In the genomic region with DNA sequence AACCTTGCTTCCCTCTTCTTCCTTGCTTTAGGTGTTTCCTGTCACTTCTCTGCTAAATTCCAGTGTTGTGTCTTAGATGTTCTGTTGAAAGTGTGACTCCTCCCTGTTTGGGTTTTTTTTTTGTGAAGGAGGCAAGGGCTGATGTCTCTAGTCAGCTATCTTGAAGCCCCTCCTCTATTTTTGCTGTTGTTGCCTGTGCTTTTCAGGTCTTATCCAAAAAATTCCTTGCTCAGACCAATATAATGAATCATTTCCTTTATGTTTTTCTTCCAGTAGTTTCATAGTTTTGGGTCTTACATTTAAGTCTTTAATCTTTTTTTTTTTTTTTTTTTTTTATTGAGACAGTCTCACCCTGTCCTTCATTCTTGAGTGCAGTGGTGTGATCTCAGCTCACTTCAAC, we compare ENCODE assay signal across 1 cellular context.
TF ChIP-seq lines count a peak whose summit lies in the region.

No MANE protein-coding gene starts in this region.

TF ChIP-seq in HepG2, 621 proteins besides CTCF, POLR2A, EP300 and RAD21 (continued from another document):
- TF ChIP-seq, protein P1, sequence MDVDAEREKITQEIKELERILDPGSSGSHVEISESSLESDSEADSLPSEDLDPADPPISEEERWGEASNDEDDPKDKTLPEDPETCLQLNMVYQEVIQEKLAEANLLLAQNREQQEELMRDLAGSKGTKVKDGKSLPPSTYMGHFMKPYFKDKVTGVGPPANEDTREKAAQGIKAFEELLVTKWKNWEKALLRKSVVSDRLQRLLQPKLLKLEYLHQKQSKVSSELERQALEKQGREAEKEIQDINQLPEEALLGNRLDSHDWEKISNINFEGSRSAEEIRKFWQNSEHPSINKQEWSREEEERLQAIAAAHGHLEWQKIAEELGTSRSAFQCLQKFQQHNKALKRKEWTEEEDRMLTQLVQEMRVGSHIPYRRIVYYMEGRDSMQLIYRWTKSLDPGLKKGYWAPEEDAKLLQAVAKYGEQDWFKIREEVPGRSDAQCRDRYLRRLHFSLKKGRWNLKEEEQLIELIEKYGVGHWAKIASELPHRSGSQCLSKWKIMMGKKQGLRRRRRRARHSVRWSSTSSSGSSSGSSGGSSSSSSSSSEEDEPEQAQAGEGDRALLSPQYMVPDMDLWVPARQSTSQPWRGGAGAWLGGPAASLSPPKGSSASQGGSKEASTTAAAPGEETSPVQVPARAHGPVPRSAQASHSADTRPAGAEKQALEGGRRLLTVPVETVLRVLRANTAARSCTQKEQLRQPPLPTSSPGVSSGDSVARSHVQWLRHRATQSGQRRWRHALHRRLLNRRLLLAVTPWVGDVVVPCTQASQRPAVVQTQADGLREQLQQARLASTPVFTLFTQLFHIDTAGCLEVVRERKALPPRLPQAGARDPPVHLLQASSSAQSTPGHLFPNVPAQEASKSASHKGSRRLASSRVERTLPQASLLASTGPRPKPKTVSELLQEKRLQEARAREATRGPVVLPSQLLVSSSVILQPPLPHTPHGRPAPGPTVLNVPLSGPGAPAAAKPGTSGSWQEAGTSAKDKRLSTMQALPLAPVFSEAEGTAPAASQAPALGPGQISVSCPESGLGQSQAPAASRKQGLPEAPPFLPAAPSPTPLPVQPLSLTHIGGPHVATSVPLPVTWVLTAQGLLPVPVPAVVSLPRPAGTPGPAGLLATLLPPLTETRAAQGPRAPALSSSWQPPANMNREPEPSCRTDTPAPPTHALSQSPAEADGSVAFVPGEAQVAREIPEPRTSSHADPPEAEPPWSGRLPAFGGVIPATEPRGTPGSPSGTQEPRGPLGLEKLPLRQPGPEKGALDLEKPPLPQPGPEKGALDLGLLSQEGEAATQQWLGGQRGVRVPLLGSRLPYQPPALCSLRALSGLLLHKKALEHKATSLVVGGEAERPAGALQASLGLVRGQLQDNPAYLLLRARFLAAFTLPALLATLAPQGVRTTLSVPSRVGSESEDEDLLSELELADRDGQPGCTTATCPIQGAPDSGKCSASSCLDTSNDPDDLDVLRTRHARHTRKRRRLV (CRISPR knock-in tag; IDR thresholded peaks at IDR 0.05) = no peak
- TF ChIP-seq, protein P2, sequence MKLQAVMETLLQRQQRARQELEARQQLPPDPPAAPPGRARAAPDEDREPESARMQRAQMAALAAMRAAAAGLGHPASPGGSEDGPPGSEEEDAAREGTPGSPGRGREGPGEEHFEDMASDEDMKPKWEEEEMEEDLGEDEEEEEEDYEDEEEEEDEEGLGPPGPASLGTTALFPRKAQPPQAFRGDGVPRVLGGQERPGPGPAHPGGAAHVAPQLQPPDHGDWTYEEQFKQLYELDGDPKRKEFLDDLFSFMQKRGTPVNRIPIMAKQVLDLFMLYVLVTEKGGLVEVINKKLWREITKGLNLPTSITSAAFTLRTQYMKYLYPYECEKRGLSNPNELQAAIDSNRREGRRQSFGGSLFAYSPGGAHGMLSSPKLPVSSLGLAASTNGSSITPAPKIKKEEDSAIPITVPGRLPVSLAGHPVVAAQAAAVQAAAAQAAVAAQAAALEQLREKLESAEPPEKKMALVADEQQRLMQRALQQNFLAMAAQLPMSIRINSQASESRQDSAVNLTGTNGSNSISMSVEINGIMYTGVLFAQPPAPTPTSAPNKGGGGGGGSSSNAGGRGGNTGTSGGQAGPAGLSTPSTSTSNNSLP (IDR thresholded peaks at IDR 0.05; ENCODE audit: low read depth, low read length) = no peak
- TF ChIP-seq ZNF619 (CRISPR knock-in tag; IDR thresholded peaks at IDR 0.05) (no peak), ZNF44 (CRISPR knock-in tag; IDR thresholded peaks at IDR 0.05) (no peak), HDAC2 (CRISPR knock-in tag; IDR thresholded peaks at IDR 0.05) (no peak), ZNF12 (CRISPR knock-in tag; IDR thresholded peaks at IDR 0.05) (no peak)
- TF ChIP-seq, protein P3, sequence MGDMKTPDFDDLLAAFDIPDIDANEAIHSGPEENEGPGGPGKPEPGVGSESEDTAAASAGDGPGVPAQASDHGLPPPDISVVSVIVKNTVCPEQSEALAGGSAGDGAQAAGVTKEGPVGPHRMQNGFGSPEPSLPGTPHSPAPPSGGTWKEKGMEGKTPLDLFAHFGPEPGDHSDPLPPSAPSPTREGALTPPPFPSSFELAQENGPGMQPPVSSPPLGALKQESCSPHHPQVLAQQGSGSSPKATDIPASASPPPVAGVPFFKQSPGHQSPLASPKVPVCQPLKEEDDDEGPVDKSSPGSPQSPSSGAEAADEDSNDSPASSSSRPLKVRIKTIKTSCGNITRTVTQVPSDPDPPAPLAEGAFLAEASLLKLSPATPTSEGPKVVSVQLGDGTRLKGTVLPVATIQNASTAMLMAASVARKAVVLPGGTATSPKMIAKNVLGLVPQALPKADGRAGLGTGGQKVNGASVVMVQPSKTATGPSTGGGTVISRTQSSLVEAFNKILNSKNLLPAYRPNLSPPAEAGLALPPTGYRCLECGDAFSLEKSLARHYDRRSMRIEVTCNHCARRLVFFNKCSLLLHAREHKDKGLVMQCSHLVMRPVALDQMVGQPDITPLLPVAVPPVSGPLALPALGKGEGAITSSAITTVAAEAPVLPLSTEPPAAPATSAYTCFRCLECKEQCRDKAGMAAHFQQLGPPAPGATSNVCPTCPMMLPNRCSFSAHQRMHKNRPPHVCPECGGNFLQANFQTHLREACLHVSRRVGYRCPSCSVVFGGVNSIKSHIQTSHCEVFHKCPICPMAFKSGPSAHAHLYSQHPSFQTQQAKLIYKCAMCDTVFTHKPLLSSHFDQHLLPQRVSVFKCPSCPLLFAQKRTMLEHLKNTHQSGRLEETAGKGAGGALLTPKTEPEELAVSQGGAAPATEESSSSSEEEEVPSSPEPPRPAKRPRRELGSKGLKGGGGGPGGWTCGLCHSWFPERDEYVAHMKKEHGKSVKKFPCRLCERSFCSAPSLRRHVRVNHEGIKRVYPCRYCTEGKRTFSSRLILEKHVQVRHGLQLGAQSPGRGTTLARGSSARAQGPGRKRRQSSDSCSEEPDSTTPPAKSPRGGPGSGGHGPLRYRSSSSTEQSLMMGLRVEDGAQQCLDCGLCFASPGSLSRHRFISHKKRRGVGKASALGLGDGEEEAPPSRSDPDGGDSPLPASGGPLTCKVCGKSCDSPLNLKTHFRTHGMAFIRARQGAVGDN (CRISPR knock-in tag; IDR thresholded peaks at IDR 0.05) = no peak
- TF ChIP-seq, protein P4, sequence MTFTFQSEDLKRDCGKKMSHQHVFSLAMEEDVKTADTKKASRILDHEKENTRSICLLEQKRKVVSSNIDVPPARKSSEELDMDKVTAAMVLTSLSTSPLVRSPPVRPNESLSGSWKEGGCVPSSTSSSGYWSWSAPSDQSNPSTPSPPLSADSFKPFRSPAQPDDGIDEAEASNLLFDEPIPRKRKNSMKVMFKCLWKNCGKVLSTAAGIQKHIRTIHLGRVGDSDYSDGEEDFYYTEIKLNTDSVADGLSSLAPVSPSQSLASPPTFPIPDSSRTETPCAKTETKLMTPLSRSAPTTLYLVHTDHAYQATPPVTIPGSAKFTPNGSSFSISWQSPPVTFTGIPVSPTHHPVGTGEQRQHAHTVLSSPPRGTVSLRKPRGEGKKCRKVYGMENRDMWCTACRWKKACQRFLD (CRISPR knock-in tag; IDR thresholded peaks at IDR 0.05; ENCODE audit: borderline replicate concordance) = no peak
